1 cellular context compared by ENCODE assay signal in genomic region chr16:4018385-4018784, GRCh38.
A peak's percentile ranks its signal among the peaks of the same experiment; 100 is the strongest.
TF ChIP-seq lines count a peak whose summit lies in the region.

No MANE protein-coding gene starts in this region.

TF ChIP-seq in K562, 482 proteins besides CTCF, POLR2A, EP300 and RAD21 (continued from another document):
- TF ChIP-seq MGA (IDR thresholded peaks at IDR 0.05): peak; percentile 47
